Comparison of ENCODE assay signal across 18 cellular contexts in the genomic region with DNA sequence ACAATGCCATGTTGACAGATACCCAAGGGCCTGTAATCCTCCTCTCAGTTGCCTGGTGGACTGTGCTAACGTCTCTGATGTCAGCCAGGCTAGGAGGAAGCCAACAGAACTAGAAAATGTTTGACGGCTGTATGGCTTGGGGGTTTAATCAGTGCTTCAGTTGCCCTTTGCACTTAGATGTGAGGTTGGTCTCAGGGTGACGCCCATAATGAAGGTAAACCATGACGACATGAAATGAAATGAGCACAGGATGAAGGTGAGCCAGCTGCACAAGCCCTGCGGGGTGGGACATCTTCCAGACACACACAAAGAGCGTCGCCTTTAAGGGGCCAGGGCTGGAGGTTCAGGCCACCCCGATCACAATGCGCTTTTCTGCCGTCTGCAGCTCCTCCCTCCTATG.
DNase-seq lines count a peak whose midpoint lies in the region; ATAC-seq and TF ChIP-seq lines count a peak whose summit lies in the region.
"Had no signal": no experiment of that assay in that cellular context is flagged by ENCODE, and none has a peak within 500 bp of the region (broad histone marks: within the 10 kb centered on the region; RNA-seq: fewer than 3 reads in every experiment).

No MANE protein-coding gene starts in this region.

- H3K27ac ChIP-seq in right atrium auricular region (no peak overlapping the region), stomach (no peak overlapping the region)
- H3K27ac ChIP-seq: BLaER1, C4-2B, GM23248 had no signal

- TF ChIP-seq EP300 in stomach (IDR thresholded peaks at IDR 0.05), result no peak

- H3K4me3 ChIP-seq in right atrium auricular region (no peak overlapping the region), stomach (no peak overlapping the region), BE2C (ENCODE audit: low read depth, low read length) (no peak overlapping the region)
- H3K4me3 ChIP-seq: BLaER1, GM23248 had no signal

- peaks cover 4% of the 10 kb centered on the region for H3K36me3 Mint-ChIP-seq in neural crest cell (ENCODE audit: low read depth)

- H3K27ac Mint-ChIP-seq in neural crest cell (ENCODE audit: unreplicated experiment), result peak overlapping the region; percentile 59
- H3K27ac Mint-ChIP-seq: CD8-positive, alpha-beta T cell; H9 had no signal

- peaks cover 5% of the 10 kb centered on the region for H3K36me3 ChIP-seq in right atrium auricular region
- H3K36me3 ChIP-seq in stomach, result peaks cover 0 to 18% (median 9%) of the 10 kb centered on the region in 4 donors
- no peaks in the 10 kb centered on the region for H3K36me3 ChIP-seq in BE2C
- H3K36me3 ChIP-seq: BLaER1 had no signal

- H3K27me3 Mint-ChIP-seq in neural crest cell (ENCODE audit: low read depth), result no peaks in the 10 kb centered on the region

- intact Hi-C loops in cardiac septum (cut with DNase I) (no loop called here), stomach (cut with DNase I; ENCODE audit: low total_unique reads) (no loop called here)

- no peaks in the 10 kb centered on the region for H3K4me1 Mint-ChIP-seq in neural crest cell
- H3K4me1 Mint-ChIP-seq: H9 had no signal

- TF ChIP-seq CTCF in right atrium auricular region (IDR thresholded peaks at IDR 0.05) (no peak), neural crest cell (conservative IDR thresholded peaks at IDR 0.05) (no peak), stomach (IDR thresholded peaks at IDR 0.05) (no peak), BE2C (IDR thresholded peaks at IDR 0.05; ENCODE audit: low read depth, low read length) (no peak)

- peaks cover 6% of the 10 kb centered on the region for H3K9me3 Mint-ChIP-seq in neural crest cell
- H3K9me3 Mint-ChIP-seq: CD8-positive, alpha-beta T cell had no signal

- H3K9me3 ChIP-seq in right atrium auricular region (no peaks in the 10 kb centered on the region), stomach (no peaks in the 10 kb centered on the region), BE2C (peaks cover 4% of the 10 kb centered on the region; the same call in 1 of the 2 replicates)

- H3K4me1 ChIP-seq in right atrium auricular region, result no peaks in the 10 kb centered on the region
- H3K4me1 ChIP-seq in stomach, result no peaks in the 10 kb centered on the region
- no peaks in the 10 kb centered on the region for H3K4me1 ChIP-seq in BE2C
- H3K4me1 ChIP-seq: Caco-2 had no signal

- ATAC-seq in GM18502 (IDR thresholded peaks at IDR 0.05; ENCODE audit: poor library complexity, unreplicated experiment) (no peak), HG03342 (IDR thresholded peaks at IDR 0.05; ENCODE audit: unreplicated experiment) (no peak)
- ATAC-seq: CD8-positive, alpha-beta T cell; HCT116 had no signal

- H3K27me3 ChIP-seq in right atrium auricular region (no peaks in the 10 kb centered on the region), stomach (no peaks in the 10 kb centered on the region), BE2C (no peaks in the 10 kb centered on the region)
- H3K27me3 ChIP-seq: BLaER1 had no signal

- H3K4me3 Mint-ChIP-seq in neural crest cell, result no peak overlapping the region
- H3K4me3 Mint-ChIP-seq: CD4-positive, CD25-positive, alpha-beta regulatory T cell; CD8-positive, alpha-beta T cell; H9 had no signal

- 69 to 75% (median 72%) methylated on average over 10 of the region's 10 CpGs for WGBS in stomach, 5 donors

- DNase-seq in right atrium auricular region (ENCODE audit: low spot score) (peak; percentile 13), cardiac septum (ENCODE audit: low spot score) (no peak), mesenteric fat pad (ENCODE audit: low spot score) (peak; percentile 41), neural crest cell (ENCODE audit: low read depth, low spot score) (no peak), stomach (peak; percentile 7), BE2C (no peak)
- DNase-seq: Caco-2; CD4-positive, CD25-positive, alpha-beta regulatory T cell; CD8-positive, alpha-beta T cell; DMS153; DND-41; GM23248; H9 had no signal

- TF ChIP-seq POLR2A in stomach (IDR thresholded peaks at IDR 0.05), result no peak

Comparison
In these comparisons a context has a peak if more than half of its experiments do, and no peak if none do; other contexts are left out.
1. DNase-seq: peak in right atrium auricular region (single experiment), mesenteric fat pad (single experiment) and stomach (single experiment); none in cardiac septum (single experiment), neural crest cell (single experiment) and BE2C (single experiment).